1 cellular context compared by ENCODE assay signal in genomic region chr10:79445708-79446450, GRCh38.
A peak's percentile ranks its signal among the peaks of the same experiment; 100 is the strongest.
TF ChIP-seq lines count a peak whose summit lies in the region.

No MANE protein-coding gene starts in this region.

TF ChIP-seq in H1, 55 proteins besides CTCF, POLR2A, EP300 and RAD21:
- TF ChIP-seq KDM4A (IDR thresholded peaks at IDR 0.05; ENCODE audit: low read depth, low read length, severe bottlenecking) (peak; percentile 14), E2F6 (IDR thresholded peaks at IDR 0.05) (0 out of 2 replicates have a peak, but pooled peaks have one; percentile 5), ASH2L (IDR thresholded peaks at IDR 0.05; ENCODE audit: low read length) (peak; percentile 87), CBX5 (IDR thresholded peaks at IDR 0.05; ENCODE audit: low read depth, low read length) (no peak), BACH1 (IDR thresholded peaks at IDR 0.05; ENCODE audit: low read length) (peak; percentile 37; the same call in 1 of the 2 replicates), HDAC2 (IDR thresholded peaks at IDR 0.05; ENCODE audit: borderline replicate concordance in 1 of 2, low read depth in 2 of 2, low read length in 2 of 2) (peak in 1 of 2 experiments; percentile 51; a peak in 1 of 4 replicates), GABPA (IDR thresholded peaks at IDR 0.05; ENCODE audit: borderline replicate concordance, insufficient read depth, low read length) (no peak), EGR1 (IDR thresholded peaks at IDR 0.05; ENCODE audit: borderline replicate concordance, low read depth, low read length) (peak; percentile 74; the same call in 1 of the 2 replicates), TAF1 (IDR thresholded peaks at IDR 0.05; ENCODE audit: low read depth, low read length) (peak; percentile 38; the same call in 1 of the 2 replicates), SP1 (IDR thresholded peaks at IDR 0.05; ENCODE audit: low read depth, low read length) (peak; percentile 51; the same call in 1 of the 2 replicates), YY1 (IDR thresholded peaks at IDR 0.05; ENCODE audit: low read depth, low read length) (no peak), SIN3A (conservative IDR thresholded peaks at IDR 0.05 in 1 of 2, IDR thresholded peaks at IDR 0.05 in 1 of 2; ENCODE audit: low read depth in 1 of 2, low read length in 2 of 2) (no peak; a peak in 1 of 4 replicates), CREB1 (IDR thresholded peaks at IDR 0.05) (peak; percentile 29), TBP (IDR thresholded peaks at IDR 0.05; ENCODE audit: low read depth, low read length) (peak; percentile 42; the same call in 1 of the 2 replicates), USF2 (IDR thresholded peaks at IDR 0.05; ENCODE audit: low read length) (no peak)
